30 cellular contexts compared by ENCODE assay signal in genomic region chr15:67601008-67601620, GRCh38. TPM values are rescaled to one million over a fixed set of nuclear protein-coding genes. Genes with fewer than 3 reads are reported as not detected.
DNase-seq lines count a peak whose midpoint lies in the region; ATAC-seq, FAIRE-seq and TF ChIP-seq lines count a peak whose summit lies in the region.
"Had no signal": no experiment of that assay in that cellular context is flagged by ENCODE, and none has a peak within 500 bp of the region (broad histone marks: within the 10 kb centered on the region; RNA-seq: fewer than 3 reads in every experiment).

No MANE protein-coding gene starts in this region.

- H3K36me3 Mint-ChIP-seq in chondrocyte (ENCODE audit: low read depth) (peaks cover 3% of the 10 kb centered on the region), mesothelial cell of epicardium (peaks cover 18% of the 10 kb centered on the region)
- H3K36me3 Mint-ChIP-seq: WTC11 had no signal

- ATAC-seq in aorta (ENCODE audit: low FRiP score), result no peak
- ATAC-seq: HepG2; stimulated activated naive B cell treated with anti-CD40 and anti-IgM and Interleukin-4, amounts not matched to agents 10 μg/mL and 1 μg/mL and 100 μg/mL, for 72 hours; upper lobe of right lung; WTC11 had no signal

- H3K36me3 ChIP-seq in Peyer's patch, result peaks cover 0 to 12% (median 0%) of the 10 kb centered on the region in 3 donors
- no peaks in the 10 kb centered on the region for H3K36me3 ChIP-seq in breast epithelium
- H3K36me3 ChIP-seq in aorta (ENCODE audit: control insufficient read depth in 1 of 2, insufficient read depth in 2 of 2, low read length in 1 of 2), result no peaks in the 10 kb centered on the region

- peak overlapping the region; percentile 0 for H3K27ac Mint-ChIP-seq in chondrocyte (ENCODE audit: unreplicated experiment)
- peak overlapping the region; percentile 2 for H3K27ac Mint-ChIP-seq in mesothelial cell of epicardium
- H3K27ac Mint-ChIP-seq: activated CD4-positive, alpha-beta T cell treated with anti-CD3 and anti-CD28 coated beads, Interleukin-2, amount 10 ng/mL, durations not matched to agents 24 days and 14 days; activated naive CD8-positive, alpha-beta T cell treated with anti-CD3 and anti-CD28 coated beads, Interleukin-2, amount 10 ng/mL, durations not matched to agents 7 days and 5 days; CD4-positive, alpha-beta T cell; stimulated activated naive B cell treated with anti-CD40 and anti-IgM and Interleukin-4, amounts not matched to agents 10 μg/mL and 1 μg/mL and 100 μg/mL, for 72 hours; WTC11 had no signal

- H3K27me3 ChIP-seq in Peyer's patch, result no peaks in the 10 kb centered on the region
- no peaks in the 10 kb centered on the region for H3K27me3 ChIP-seq in breast epithelium
- no peaks in the 10 kb centered on the region for H3K27me3 ChIP-seq in aorta (ENCODE audit: control insufficient read depth in 1 of 2, insufficient read depth in 2 of 2, low read length in 1 of 2)
- H3K27me3 ChIP-seq: upper lobe of right lung had no signal

- H3K27me3 Mint-ChIP-seq in chondrocyte (ENCODE audit: low read depth) (no peaks in the 10 kb centered on the region), mesothelial cell of epicardium (ENCODE audit: low read depth) (no peaks in the 10 kb centered on the region)
- H3K27me3 Mint-ChIP-seq: activated CD4-positive, alpha-beta T cell treated with anti-CD3 and anti-CD28 coated beads, Interleukin-2, amount 10 ng/mL, durations not matched to agents 24 days and 14 days; activated naive CD8-positive, alpha-beta T cell treated with anti-CD3 and anti-CD28 coated beads, Interleukin-2, amount 10 ng/mL, durations not matched to agents 7 days and 5 days; CD4-positive, alpha-beta T cell; stimulated activated naive B cell treated with anti-CD40 and anti-IgM and Interleukin-4, amounts not matched to agents 10 μg/mL and 1 μg/mL and 100 μg/mL, for 72 hours had no signal

- CTCF ChIA-PET in AG04449 (lab: Yijun Ruan, JAX), result interaction anchor here (3.4 kb wide), 1 partner anchor 13 kb away, joined by 9 read pairs; no protein-coding TSS in a partner anchor

- TF ChIP-seq POLR2A in Peyer's patch (IDR thresholded peaks at IDR 0.05) (no peak), breast epithelium (IDR thresholded peaks at IDR 0.05) (no peak)

- FAIRE-seq in HTR-8/SVneo (lab: Jason Lieb, UNC), result no peak
- FAIRE-seq: D721Med, endometrium, H54, HepG2, RCC 7860, small intestine had no signal

- no peaks in the 10 kb centered on the region for H3K4me1 ChIP-seq in Peyer's patch
- H3K4me1 ChIP-seq in breast epithelium, result no peaks in the 10 kb centered on the region
- no peaks in the 10 kb centered on the region for H3K4me1 ChIP-seq in aorta (ENCODE audit: control insufficient read depth in 1 of 2, insufficient read depth in 2 of 2, low read length in 2 of 2)
- H3K4me1 ChIP-seq: upper lobe of right lung had no signal

- TF ChIP-seq CTCF in AG04449 (IDR thresholded peaks at IDR 0.05; ENCODE audit: insufficient read depth, low read length, missing control alignments) (no peak), chondrocyte (IDR thresholded peaks at IDR 0.05) (no peak), mesothelial cell of epicardium (IDR thresholded peaks at IDR 0.05; ENCODE audit: unreplicated experiment) (no peak), Peyer's patch (IDR thresholded peaks at IDR 0.05) (no peak), breast epithelium (IDR thresholded peaks at IDR 0.05) (no peak)

- H3K27ac ChIP-seq in Peyer's patch, result no peak overlapping the region
- no peak overlapping the region for H3K27ac ChIP-seq in breast epithelium
- no peak overlapping the region for H3K27ac ChIP-seq in aorta (ENCODE audit: low read depth in 1 of 2, low read length in 2 of 2)
- H3K27ac ChIP-seq: HL-60, upper lobe of right lung had no signal

- DNase-seq in AG04449 (ENCODE audit: low read depth, low spot score) (peak; percentile 3), HTR-8/SVneo (ENCODE audit: insufficient read length, low spot score) (peak; percentile 8), chondrocyte (ENCODE audit: low spot score) (no peak), mesothelial cell of epicardium (ENCODE audit: low spot score in 2 of 2, unreplicated experiment in 2 of 2) (no peak), Peyer's patch (no peak), NCI-H2081 (lab: John Stamatoyannopoulos, UW) (no peak), breast epithelium (ENCODE audit: low spot score in 2 of 2) (no peak), aorta (no peak)
- DNase-seq: activated CD4-positive, alpha-beta T cell treated with anti-CD3 and anti-CD28 coated beads, Interleukin-2, amount 10 ng/mL, durations not matched to agents 24 days and 14 days; activated gamma-delta T cell treated with Interleukin-2 at 50 U/mL for 16 hours; activated naive CD8-positive, alpha-beta T cell treated with anti-CD3 and anti-CD28 coated beads, Interleukin-2, amount 10 ng/mL, durations not matched to agents 7 days and 5 days; activated T-cell treated with anti-CD3 and anti-CD28 coated beads, Interleukin-2, amount 50 U/mL, for 1 hour; CD4-positive, alpha-beta T cell; Karpas-422; mammary epithelial cell; NCI-H1417; NCI-H2029 treated with DMSO at 0.1 percent for 48 hours; NCI-H345; small intestine; stimulated activated naive B cell treated with anti-CD40 and anti-IgM and Interleukin-4, amounts not matched to agents 10 μg/mL and 1 μg/mL and 100 μg/mL, for 72 hours; substantia nigra; upper lobe of right lung had no signal

- intact Hi-C loops in breast epithelium (cut with DNase I; ENCODE audit: low total_unique reads) (no loop called here), aorta (cut with DNase I) (no loop called here)

- H3K4me1 Mint-ChIP-seq in chondrocyte (ENCODE audit: low read depth) (peaks cover 19% of the 10 kb centered on the region), mesothelial cell of epicardium (peaks cover 13% of the 10 kb centered on the region)
- H3K4me1 Mint-ChIP-seq: activated CD4-positive, alpha-beta T cell treated with anti-CD3 and anti-CD28 coated beads, Interleukin-2, amount 10 ng/mL, durations not matched to agents 24 days and 14 days; activated naive CD8-positive, alpha-beta T cell treated with anti-CD3 and anti-CD28 coated beads, Interleukin-2, amount 10 ng/mL, durations not matched to agents 7 days and 5 days; stimulated activated naive B cell treated with anti-CD40 and anti-IgM and Interleukin-4, amounts not matched to agents 10 μg/mL and 1 μg/mL and 100 μg/mL, for 72 hours had no signal

- H3K9me3 Mint-ChIP-seq in chondrocyte (ENCODE audit: low read depth) (no peaks in the 10 kb centered on the region), mesothelial cell of epicardium (no peaks in the 10 kb centered on the region)
- H3K9me3 Mint-ChIP-seq: activated CD4-positive, alpha-beta T cell treated with anti-CD3 and anti-CD28 coated beads, Interleukin-2, amount 10 ng/mL, durations not matched to agents 24 days and 14 days; activated naive CD8-positive, alpha-beta T cell treated with anti-CD3 and anti-CD28 coated beads, Interleukin-2, amount 10 ng/mL, durations not matched to agents 7 days and 5 days; CD4-positive, alpha-beta T cell; neural crest cell; stimulated activated naive B cell treated with anti-CD40 and anti-IgM and Interleukin-4, amounts not matched to agents 10 μg/mL and 1 μg/mL and 100 μg/mL, for 72 hours; WTC11 had no signal

- H3K9me3 ChIP-seq in Peyer's patch, result no peaks in the 10 kb centered on the region
- H3K9me3 ChIP-seq in breast epithelium, result no peaks in the 10 kb centered on the region
- H3K9me3 ChIP-seq in aorta (ENCODE audit: control insufficient read depth, low read length), result no peaks in the 10 kb centered on the region
- H3K9me3 ChIP-seq: upper lobe of right lung had no signal

- 88 to 91% methylated on average over 2 of the region's 2 CpGs for WGBS in aorta, 2 donors

- POLR2A ChIA-PET in AG04449 (lab: Yijun Ruan, JAX), result no interaction called here

- H3K4me3 ChIP-seq in AG04449 (ENCODE audit: low read depth, low read length) (no peak overlapping the region), Peyer's patch (no peak overlapping the region), breast epithelium (no peak overlapping the region), aorta (ENCODE audit: low read length in 2 of 2) (no peak overlapping the region)
- H3K4me3 ChIP-seq: upper lobe of right lung had no signal

- H3K4me3 Mint-ChIP-seq in chondrocyte (ENCODE audit: unreplicated experiment) (no peak overlapping the region), mesothelial cell of epicardium (no peak overlapping the region)
- H3K4me3 Mint-ChIP-seq: activated CD4-positive, alpha-beta T cell treated with anti-CD3 and anti-CD28 coated beads, Interleukin-2, amount 10 ng/mL, durations not matched to agents 24 days and 14 days; activated naive CD8-positive, alpha-beta T cell treated with anti-CD3 and anti-CD28 coated beads, Interleukin-2, amount 10 ng/mL, durations not matched to agents 7 days and 5 days; CD4-positive, alpha-beta T cell; neural crest cell; stimulated activated naive B cell treated with anti-CD40 and anti-IgM and Interleukin-4, amounts not matched to agents 10 μg/mL and 1 μg/mL and 100 μg/mL, for 72 hours; WTC11 had no signal

RNA-seq across cellular contexts. Expression of gene MAP2K5, which starts 58.6 kb away (rescaled TPM):
- total RNA-seq in chondrocyte (14.0 to 19.8 TPM (median 17.5 TPM) in 3 replicates), mesothelial cell of epicardium (26.2 to 29.8 TPM (median 28.0 TPM) in 3 replicates), Peyer's patch (10 to 100 TPM; 14.0 to 50.3 (median 21.2) TPM), breast epithelium (10 to 100 TPM; 13.8 to 15.1 (median 14.0) TPM), aorta (10 to 100 TPM; 17.6 to 29.2 TPM)
- 10 to 100 TPM in 1 of 2 donors, 1 to 10 TPM in 1; 7.3 to 16.5 TPM for polyA plus RNA-seq in aorta

Comparison
In these comparisons a context has a peak if more than half of its experiments do, and no peak if none do; other contexts are left out.
1. DNase-seq: peak in AG04449 (single experiment) and HTR-8/SVneo (single experiment); none in chondrocyte (single experiment), mesothelial cell of epicardium (0 of 2), Peyer's patch (0 of 3), NCI-H2081 (0 of 2), breast epithelium (0 of 2) and aorta (0 of 2).